Comparison of ENCODE assay signal across 8 cellular contexts in genomic region chr19:10194500-10195198, GRCh38.
DNase-seq lines count a peak whose midpoint lies in the region; ATAC-seq and TF ChIP-seq lines count a peak whose summit lies in the region.

Gene DNMT1, minus strand, starts transcription at chr19:10194953. Its CDS starts 54 bp downstream, at chr19:10194899.

- H3K27ac ChIP-seq in cingulate gyrus (ENCODE audit: low read depth, low read length), result peak within 1 kb of the TSS; percentile 92
- H3K27ac ChIP-seq in layer of hippocampus (ENCODE audit: low read depth, low read length), result peak within 1 kb of the TSS; percentile 96

- ATAC-seq in HG03442 (IDR thresholded peaks at IDR 0.05; ENCODE audit: unreplicated experiment), result peak; percentile 75

- DNase-seq in Ammon's horn (ENCODE audit: low spot score) (peak; percentile 98), NCI-H526 (lab: John Stamatoyannopoulos, UW) (peak; percentile 73 to 91)
- peak; percentile 99 for DNase-seq in activated CD4-positive, alpha-beta T cell treated with anti-CD3 and anti-CD28 coated beads for 48 hours
- peak; percentile 94 to 99 (median 98) for DNase-seq in stimulated activated CD4-positive, alpha-beta T cell treated with anti-CD3 and anti-CD28 coated beads, Interleukin-1b, Interleukin-23, amount 100 ng/mL, for 24 hours (ENCODE audit: low read depth in 4 of 4, low spot score in 1 of 4)

- H3K27me3 ChIP-seq in layer of hippocampus (ENCODE audit: control insufficient read depth, insufficient read depth, low read length), result no peaks in the 10 kb centered on the region

- peak; percentile 97 for TF ChIP-seq POLR2A in GM19193 (IDR thresholded peaks at IDR 0.05; ENCODE audit: extremely low read depth, insufficient read depth, insufficient read length)

Comparison
In these comparisons a context has a peak if more than half of its experiments do, and no peak if none do; other contexts are left out.
1. Peak in every context shown above with its lines: DNase-seq, ATAC-seq and H3K27ac ChIP-seq.